ENCODE assay signal across 33 cellular contexts in genomic region chr5:95105638-95106037, GRCh38.
"Had no signal": no experiment of that assay in that cellular context is flagged by ENCODE, and none has a peak within 500 bp of the region (broad histone marks: within the 10 kb centered on the region; RNA-seq: fewer than 3 reads in every experiment).

No MANE protein-coding gene starts in this region.

- ATAC-seq: activated naive CD4-positive, alpha-beta T cell treated with anti-CD3 and anti-CD28 coated beads, Interleukin-2, amount 50 U/mL, for 72 hours; activated naive CD8-positive, alpha-beta T cell treated with anti-CD3 and anti-CD28 coated beads, Interleukin-2, amount 50 U/mL, for 24 hours; activated T-cell treated with anti-CD3 and anti-CD28 coated beads, Interleukin-2, amount 50 U/mL, for 4 hours; activated T-cell treated with anti-CD3 and anti-CD28 coated beads, Interleukin-2, amount 50 U/mL, for 72 hours; activated T-helper 17 cell treated with anti-CD3 and anti-CD28 coated beads, Interleukin-2, amount 50 U/mL, for 72 hours; body of pancreas had no signal

- FAIRE-seq: astrocyte, bronchial epithelial cell, colon had no signal

- DNase-seq: activated effector memory CD4-positive, alpha-beta T cell treated with anti-CD3 and anti-CD28 coated beads, Interleukin-2, amount 50 U/mL, for 16 hours; activated effector memory CD4-positive, alpha-beta T cell treated with Interleukin-2 at 50 U/mL for 16 hours; activated gamma-delta T cell; activated gamma-delta T cell treated with Interleukin-2 at 50 U/mL for 16 hours; activated naive CD4-positive, alpha-beta T cell; activated naive CD4-positive, alpha-beta T cell treated with anti-CD3 and anti-CD28 coated beads for 36 hours; activated naive CD4-positive, alpha-beta T cell treated with anti-CD3 and anti-CD28 coated beads, Interleukin-2, amount 10 ng/mL, durations not matched to agents 7 days and 5 days; activated naive CD4-positive, alpha-beta T cell treated with anti-CD3 and anti-CD28 coated beads, Interleukin-2, amount 50 U/mL, for 16 hours; activated naive CD4-positive, alpha-beta T cell treated with Interleukin-2 at 50 U/mL for 16 hours; activated naive CD8-positive, alpha-beta T cell treated with anti-CD3 and anti-CD28 coated beads for 36 hours; activated naive CD8-positive, alpha-beta T cell treated with anti-CD3 and anti-CD28 coated beads, Interleukin-2, amount 10 ng/mL, durations not matched to agents 7 days and 5 days; activated naive CD8-positive, alpha-beta T cell treated with anti-CD3 and anti-CD28 coated beads, Interleukin-2, amount 50 U/mL, for 24 hours; activated T-cell treated with anti-CD3 and anti-CD28 coated beads, Interleukin-2, amount 50 U/mL, for 4 hours; activated T-cell treated with anti-CD3 and anti-CD28 coated beads, Interleukin-2, amount 50 U/mL, for 48 hours; activated T-cell treated with anti-CD3 and anti-CD28 coated beads, Interleukin-2, amount 50 U/mL, for 72 hours; adrenal gland; amniotic stem cell; amygdala; anterior cingulate cortex; aorta; body of pancreas; brain microvascular endothelial cell; caudate nucleus; central memory CD4-positive, alpha-beta T cell; cerebellar nuclear complex had no signal

- H3K36me3 ChIP-seq: adrenal gland, ascending aorta, brain microvascular endothelial cell, breast epithelium, cardiac muscle cell had no signal

- H3K9me3 ChIP-seq: adrenal gland, ascending aorta, body of pancreas, breast epithelium had no signal

- H3K4me1 ChIP-seq: adrenal gland, ascending aorta, body of pancreas, breast epithelium had no signal

- H3K27me3 ChIP-seq: adrenal gland, ascending aorta, body of pancreas, brain microvascular endothelial cell, breast epithelium had no signal

- H3K4me3 ChIP-seq: adrenal gland, ascending aorta, body of pancreas, breast epithelium, cardiac muscle cell had no signal

- H3K27ac ChIP-seq: adrenal gland, ascending aorta, body of pancreas, brain microvascular endothelial cell, breast epithelium, cardiac muscle cell had no signal
